In the genomic region with DNA sequence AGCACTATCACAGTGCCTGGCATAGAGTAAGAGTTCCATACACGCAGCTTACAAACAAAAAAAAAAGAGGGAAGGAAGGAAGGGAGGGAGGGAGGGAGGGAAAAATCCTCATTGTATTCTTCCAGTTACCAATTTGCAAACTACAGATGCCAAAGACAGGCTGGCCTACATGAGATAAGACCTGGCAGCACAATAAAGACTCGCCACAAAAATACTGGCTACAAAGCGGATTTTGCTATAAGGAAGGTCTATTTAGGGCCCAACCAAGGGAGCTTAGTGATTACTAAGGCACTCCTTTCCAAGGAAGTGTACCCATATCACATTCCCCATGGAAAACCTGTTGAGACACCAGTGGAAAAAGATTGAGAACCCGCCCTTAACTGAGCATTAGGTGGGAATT, we compare ENCODE assay signal across 1 cellular context.
TF ChIP-seq lines count a peak whose summit lies in the region.

No MANE protein-coding gene starts in this region.

TF ChIP-seq in GM12878, 131 proteins besides CTCF, POLR2A, EP300 and RAD21:
- 0 out of 2 replicates have a peak, but pooled peaks have one; percentile 60 for TF ChIP-seq SMARCA5 (IDR thresholded peaks at IDR 0.05)
- no peak for TF ChIP-seq CUX1 (IDR thresholded peaks at IDR 0.05; ENCODE audit: insufficient replicate concordance, low read depth, low read length)
- TF ChIP-seq, protein P1, sequence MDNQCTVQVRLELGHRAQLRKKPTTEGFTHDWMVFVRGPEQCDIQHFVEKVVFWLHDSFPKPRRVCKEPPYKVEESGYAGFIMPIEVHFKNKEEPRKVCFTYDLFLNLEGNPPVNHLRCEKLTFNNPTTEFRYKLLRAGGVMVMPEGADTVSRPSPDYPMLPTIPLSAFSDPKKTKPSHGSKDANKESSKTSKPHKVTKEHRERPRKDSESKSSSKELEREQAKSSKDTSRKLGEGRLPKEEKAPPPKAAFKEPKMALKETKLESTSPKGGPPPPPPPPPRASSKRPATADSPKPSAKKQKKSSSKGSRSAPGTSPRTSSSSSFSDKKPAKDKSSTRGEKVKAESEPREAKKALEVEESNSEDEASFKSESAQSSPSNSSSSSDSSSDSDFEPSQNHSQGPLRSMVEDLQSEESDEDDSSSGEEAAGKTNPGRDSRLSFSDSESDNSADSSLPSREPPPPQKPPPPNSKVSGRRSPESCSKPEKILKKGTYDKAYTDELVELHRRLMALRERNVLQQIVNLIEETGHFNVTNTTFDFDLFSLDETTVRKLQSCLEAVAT (IDR thresholded peaks at IDR 0.05) = 0 out of 2 replicates have a peak, but pooled peaks have one; percentile 14
